Comparison of ENCODE assay signal across 16 cellular contexts in genomic region chr3:178845446-178846118, GRCh38.
A peak's percentile ranks its signal among the peaks of the same experiment; 100 is the strongest.
DNase-seq lines count a peak whose midpoint lies in the region; ATAC-seq and TF ChIP-seq lines count a peak whose summit lies in the region.
"Had no signal": no experiment of that assay in that cellular context is flagged by ENCODE, and none has a peak within 500 bp of the region (broad histone marks: within the 10 kb centered on the region; RNA-seq: fewer than 3 reads in every experiment).

No MANE protein-coding gene starts in this region.

- ATAC-seq in natural killer cell (no peak), left ventricle myocardium superior (no peak)
- ATAC-seq: activated CD8-positive, alpha-beta T cell treated with anti-CD3 and anti-CD28 coated beads, Interleukin-2, amount 10 ng/mL, durations not matched to agents 7 days and 5 days had no signal

- H3K36me3 ChIP-seq in BJ (ENCODE audit: control insufficient read depth, insufficient read depth, low read length) = no peaks in the 10 kb centered on the region
- no peaks in the 10 kb centered on the region for H3K36me3 ChIP-seq in neural cell (ENCODE audit: insufficient read depth, low read length)
- H3K36me3 ChIP-seq: esophagus squamous epithelium, lower lobe of right lung had no signal

- H3K4me1 Mint-ChIP-seq in chondrocyte (ENCODE audit: low read depth) (peaks cover 52% of the 10 kb centered on the region), natural killer cell (no peaks in the 10 kb centered on the region)

- H3K36me3 Mint-ChIP-seq in chondrocyte (ENCODE audit: low read depth) (no peaks in the 10 kb centered on the region), natural killer cell (no peaks in the 10 kb centered on the region)

- POLR2A ChIA-PET in BJ (lab: Charles Lee) = no interaction called here

- intact Hi-C loops in natural killer cell (cut with micrococcal nuclease) = no loop called here
- intact Hi-C loops in left ventricle myocardium superior (cut with micrococcal nuclease) = no loop called here

- H3K4me2 ChIP-seq in neural cell (ENCODE audit: low read length) = no peak overlapping the region
- H3K4me2 ChIP-seq: BLaER1 treated with 17β-estradiol and CSF1 and Interleukin-3, amounts not matched to agents 10 nM and 100 nM had no signal

- H3K9ac ChIP-seq in neural cell (ENCODE audit: low read length) = no peak overlapping the region
- H3K9ac ChIP-seq: BLaER1 treated with 17β-estradiol and CSF1 and Interleukin-3, amounts not matched to agents 10 nM and 100 nM had no signal

- H3K27me3 Mint-ChIP-seq in chondrocyte (ENCODE audit: low read depth) (no peaks in the 10 kb centered on the region), natural killer cell (ENCODE audit: low read depth in 2 of 2) (no peaks in the 10 kb centered on the region)

- no peaks in the 10 kb centered on the region for H3K9me3 ChIP-seq in neural cell (ENCODE audit: low read length)
- H3K9me3 ChIP-seq: esophagus squamous epithelium, lower lobe of right lung had no signal

- no peaks in the 10 kb centered on the region for H3K79me2 ChIP-seq in neural cell (replicated peaks; ENCODE audit: insufficient read depth, low read length)

- no peaks in the 10 kb centered on the region for H3F3A ChIP-seq in neural cell (ENCODE audit: insufficient read depth, low read length, poor library complexity, severe bottlenecking)

- no peaks in the 10 kb centered on the region for H3K9me2 ChIP-seq in neural cell (ENCODE audit: insufficient read depth, low read length)

- H3K27ac Mint-ChIP-seq in chondrocyte (ENCODE audit: unreplicated experiment) = peak overlapping the region; percentile 80
- no peak overlapping the region for H3K27ac Mint-ChIP-seq in natural killer cell
- H3K27ac Mint-ChIP-seq: activated CD8-positive, alpha-beta T cell treated with anti-CD3 and anti-CD28 coated beads, Interleukin-2, amount 10 ng/mL, durations not matched to agents 7 days and 5 days had no signal

- H3K27ac ChIP-seq in neural cell (ENCODE audit: low read length) = no peak overlapping the region
- H3K27ac ChIP-seq: BLaER1 treated with 17β-estradiol and CSF1 and Interleukin-3, amounts not matched to agents 10 nM and 100 nM; dorsolateral prefrontal cortex; lower lobe of right lung had no signal

- H3K27me3 ChIP-seq in BJ (ENCODE audit: control insufficient read depth, insufficient read depth, low read length) (no peaks in the 10 kb centered on the region), neural cell (ENCODE audit: insufficient read depth, low read depth, low read length) (no peaks in the 10 kb centered on the region)
- H3K27me3 ChIP-seq: BLaER1 treated with 17β-estradiol and CSF1 and Interleukin-3, amounts not matched to agents 10 nM and 100 nM; dorsolateral prefrontal cortex; esophagus squamous epithelium had no signal

- H3K4me3 Mint-ChIP-seq in chondrocyte (ENCODE audit: unreplicated experiment) (no peak overlapping the region), natural killer cell (no peak overlapping the region)
- H3K4me3 Mint-ChIP-seq: activated CD8-positive, alpha-beta T cell treated with anti-CD3 and anti-CD28 coated beads, Interleukin-2, amount 10 ng/mL, durations not matched to agents 7 days and 5 days had no signal

- TF ChIP-seq EP300 in neural cell (conservative IDR thresholded peaks at IDR 0.05; ENCODE audit: poor library complexity, severe bottlenecking) = peak; percentile 15

- peaks cover 6% of the 10 kb centered on the region for H3K9me3 Mint-ChIP-seq in chondrocyte (ENCODE audit: low read depth)
- H3K9me3 Mint-ChIP-seq in natural killer cell = peaks cover 10 to 15% of the 10 kb centered on the region in 2 donors

- no peak for TF ChIP-seq RAD21 in neural cell (conservative IDR thresholded peaks at IDR 0.05)

- no peaks in the 10 kb centered on the region for H4K20me1 ChIP-seq in neural cell (ENCODE audit: insufficient read depth)
- H4K20me1 ChIP-seq: BLaER1 treated with 17β-estradiol and CSF1 and Interleukin-3, amounts not matched to agents 10 nM and 100 nM had no signal

- no peak for TF ChIP-seq CTCF in BJ (IDR thresholded peaks at IDR 0.05; ENCODE audit: insufficient read depth, low read depth, low read length)
- no peak for TF ChIP-seq CTCF in chondrocyte (IDR thresholded peaks at IDR 0.05)
- no peak for TF ChIP-seq CTCF in neural cell (IDR thresholded peaks at IDR 0.05; ENCODE audit: poor library complexity, severe bottlenecking)
- no peak for TF ChIP-seq CTCF in natural killer cell (IDR thresholded peaks at IDR 0.05)

- H2AFZ ChIP-seq in neural cell (ENCODE audit: low read depth, low read length) = no peak overlapping the region

- CTCF ChIA-PET in BJ (lab: Yijun Ruan, JAX) = no interaction called here

- DNase-seq in BJ (ENCODE audit: low read depth) = peak; percentile 37
- peak; percentile 88 to 97 for DNase-seq in NCI-H2081 (lab: John Stamatoyannopoulos, UW)
- DNase-seq in chondrocyte (ENCODE audit: low spot score) = no peak
- DNase-seq in NCI-H1048 (lab: John Stamatoyannopoulos, UW) = no peak
- DNase-seq in natural killer cell = no peak
- no peak for DNase-seq in HT-29 (ENCODE audit: low spot score)
- no peak for DNase-seq in left ventricle myocardium superior
- DNase-seq: activated CD8-positive, alpha-beta T cell treated with anti-CD3 and anti-CD28 coated beads, Interleukin-2, amount 10 ng/mL, durations not matched to agents 7 days and 5 days; anterior cingulate cortex; DND-41; dorsolateral prefrontal cortex; esophagus squamous epithelium; lower lobe of right lung; substantia nigra had no signal

- H3K4me3 ChIP-seq in BJ (ENCODE audit: low read depth, low read length) (no peak overlapping the region), neural cell (ENCODE audit: low read length) (no peak overlapping the region)
- H3K4me3 ChIP-seq: BLaER1 treated with 17β-estradiol and CSF1 and Interleukin-3, amounts not matched to agents 10 nM and 100 nM; dorsolateral prefrontal cortex; esophagus squamous epithelium; lower lobe of right lung had no signal

TF ChIP-seq in neural cell, 6 proteins besides CTCF, POLR2A, EP300 and RAD21:
- TF ChIP-seq EZH2 (IDR thresholded peaks at IDR 0.05; ENCODE audit: borderline replicate concordance, insufficient read depth, low read length, poor library complexity, severe bottlenecking) (no peak), POLR2AphosphoS5 (IDR thresholded peaks at IDR 0.05) (peak; percentile 72)

Comparison
In these comparisons a context has a peak if more than half of its experiments do, and no peak if none do; other contexts are left out.
1. DNase-seq: peak in BJ (single experiment) and NCI-H2081 (2 of 2); none in chondrocyte (single experiment), NCI-H1048 (single experiment), natural killer cell (single experiment), HT-29 (single experiment) and left ventricle myocardium superior (single experiment).